Comparison of ENCODE assay signal across 17 cellular contexts in genomic region chr3:8517490-8517889, GRCh38.
"Had no signal": no experiment of that assay in that cellular context is flagged by ENCODE, and none has a peak within 500 bp of the region (broad histone marks: within the 10 kb centered on the region; RNA-seq: fewer than 3 reads in every experiment).

No MANE protein-coding gene starts in this region.

- H3K4me3 Mint-ChIP-seq: activated CD4-positive, alpha-beta T cell treated with anti-CD3 and anti-CD28 coated beads, Interleukin-2, amount 10 ng/mL, durations not matched to agents 7 days and 5 days; activated naive CD8-positive, alpha-beta T cell; endodermal cell; naive B cell; stimulated activated naive B cell treated with anti-CD40 and anti-IgM and Interleukin-4, amounts not matched to agents 10 μg/mL and 1 μg/mL and 100 μg/mL, for 72 hours; T-helper 17 cell had no signal

- H3K4me1 ChIP-seq: breast epithelium, transverse colon had no signal

- H3K36me3 Mint-ChIP-seq: activated naive CD8-positive, alpha-beta T cell; naive B cell; stimulated activated naive B cell treated with anti-CD40 and anti-IgM and Interleukin-4, amounts not matched to agents 10 μg/mL and 1 μg/mL and 100 μg/mL, for 72 hours had no signal

- H3K9me3 ChIP-seq: breast epithelium, gastroesophageal sphincter, transverse colon had no signal

- H3K36me3 ChIP-seq: breast epithelium, transverse colon had no signal

- H3K4me1 Mint-ChIP-seq: activated CD4-positive, alpha-beta T cell treated with anti-CD3 and anti-CD28 coated beads, Interleukin-2, amount 10 ng/mL, durations not matched to agents 7 days and 5 days; naive B cell; stimulated activated naive B cell treated with anti-CD40 and anti-IgM and Interleukin-4, amounts not matched to agents 10 μg/mL and 1 μg/mL and 100 μg/mL, for 72 hours; T-helper 17 cell had no signal

- H3K4me3 ChIP-seq: breast epithelium, dorsolateral prefrontal cortex, gastroesophageal sphincter, transverse colon had no signal

- DNase-seq: activated CD4-positive, alpha-beta T cell treated with anti-CD3 and anti-CD28 coated beads, Interleukin-2, amount 10 ng/mL, durations not matched to agents 7 days and 5 days; activated CD4-positive, CD25-positive, alpha-beta regulatory T cell; activated CD8-positive, alpha-beta memory T cell treated with anti-CD3 and anti-CD28 coated beads for 24 hours; activated gamma-delta T cell treated with Interleukin-2 at 50 U/mL for 16 hours; dorsolateral prefrontal cortex; endodermal cell; naive B cell; retina; stimulated activated CD4-positive, alpha-beta T cell treated with anti-CD3 and anti-CD28 coated beads, Interleukin-15, amount 100 ng/mL, for 24 hours; stimulated activated CD4-positive, alpha-beta T cell treated with anti-CD3 and anti-CD28 coated beads, Interleukin-4, amount 100 ng/mL, for 1 hour; stimulated activated naive B cell treated with anti-CD40 and anti-IgM and Interleukin-4, amounts not matched to agents 10 μg/mL and 1 μg/mL and 100 μg/mL, for 72 hours; T-helper 17 cell; transverse colon had no signal

- H3K27ac Mint-ChIP-seq: activated CD4-positive, alpha-beta T cell treated with anti-CD3 and anti-CD28 coated beads, Interleukin-2, amount 10 ng/mL, durations not matched to agents 7 days and 5 days; activated naive CD8-positive, alpha-beta T cell; endodermal cell; naive B cell; stimulated activated naive B cell treated with anti-CD40 and anti-IgM and Interleukin-4, amounts not matched to agents 10 μg/mL and 1 μg/mL and 100 μg/mL, for 72 hours; T-helper 17 cell had no signal

- H3K9me3 Mint-ChIP-seq: endodermal cell had no signal

- H3K27ac ChIP-seq: breast epithelium, gastroesophageal sphincter, transverse colon had no signal

- ATAC-seq: gastroesophageal sphincter; left lobe of liver; stimulated activated naive B cell treated with anti-CD40 and anti-IgM and Interleukin-4, amounts not matched to agents 10 μg/mL and 1 μg/mL and 100 μg/mL, for 72 hours; T-helper 17 cell had no signal

- H3K27me3 ChIP-seq: breast epithelium, dorsolateral prefrontal cortex, gastroesophageal sphincter, transverse colon had no signal
